ENCODE assay signal across 9 cellular contexts in the genomic region with DNA sequence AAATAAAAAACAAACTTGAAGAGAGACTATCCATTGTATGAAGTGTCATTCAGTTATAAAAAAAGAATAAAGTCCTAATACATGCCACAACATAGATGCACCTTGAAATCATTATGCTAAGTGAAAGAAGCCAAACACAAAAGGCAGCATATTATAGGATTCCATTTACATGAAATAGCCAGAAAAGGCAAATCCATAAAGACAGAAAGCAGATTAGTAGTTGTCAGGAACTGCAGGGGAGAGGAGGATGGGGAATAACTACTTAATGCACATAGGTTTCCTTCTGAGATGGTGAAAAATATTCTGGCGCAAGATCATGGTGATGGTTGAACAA. TPM values are rescaled to one million over a fixed set of nuclear protein-coding genes. Genes with fewer than 3 reads are reported as not detected.
DNase-seq lines count a peak whose midpoint lies in the region; ATAC-seq lines count a peak whose summit lies in the region.
"Had no signal": no experiment of that assay in that cellular context is flagged by ENCODE, and none has a peak within 500 bp of the region (broad histone marks: within the 10 kb centered on the region; RNA-seq: fewer than 3 reads in every experiment).

No MANE protein-coding gene starts in this region.

- no peaks in the 10 kb centered on the region for H3K27me3 ChIP-seq in adipocyte (replicated peaks; ENCODE audit: control insufficient read depth, insufficient read depth, low read length)

- CTCF ChIA-PET in activated CD4-positive, alpha-beta T cell treated with anti-CD3 and anti-CD28 coated beads, Interleukin-2, amount 10 ng/mL, durations not matched to agents 7 days and 5 days (lab: Charles Lee), result no interaction called here

- H3K36me3 ChIP-seq in adipocyte (ENCODE audit: control insufficient read depth, insufficient read depth, low read length, severe bottlenecking), result no peaks in the 10 kb centered on the region

- H3K9me3 ChIP-seq in adipocyte (ENCODE audit: control insufficient read depth, low read length), result no peaks in the 10 kb centered on the region

- peaks cover 29% of the 10 kb centered on the region for H3K4me1 ChIP-seq in adipocyte (ENCODE audit: control insufficient read depth, insufficient read depth, low read length)

- no peaks in the 10 kb centered on the region for H3K9me3 Mint-ChIP-seq in activated CD4-positive, alpha-beta T cell treated with anti-CD3 and anti-CD28 coated beads, Interleukin-2, amount 10 ng/mL, durations not matched to agents 7 days and 5 days
- no peaks in the 10 kb centered on the region for H3K9me3 Mint-ChIP-seq in stimulated activated memory B cell treated with anti-CD40 and anti-IgM and Interleukin-4, amounts not matched to agents 10 μg/mL and 1 μg/mL and 100 μg/mL, for 72 hours

- peak overlapping the region; percentile 61 for H3K4me3 Mint-ChIP-seq in activated CD4-positive, alpha-beta T cell treated with anti-CD3 and anti-CD28 coated beads, Interleukin-2, amount 10 ng/mL, durations not matched to agents 7 days and 5 days
- H3K4me3 Mint-ChIP-seq in stimulated activated memory B cell treated with anti-CD40 and anti-IgM and Interleukin-4, amounts not matched to agents 10 μg/mL and 1 μg/mL and 100 μg/mL, for 72 hours, result peak overlapping the region; percentile 65

- POLR2A ChIA-PET in activated CD4-positive, alpha-beta T cell treated with anti-CD3 and anti-CD28 coated beads, Interleukin-2, amount 10 ng/mL, durations not matched to agents 7 days and 5 days (lab: Charles Lee), result no interaction called here

- H3K27me3 Mint-ChIP-seq in activated CD4-positive, alpha-beta T cell treated with anti-CD3 and anti-CD28 coated beads, Interleukin-2, amount 10 ng/mL, durations not matched to agents 7 days and 5 days, result peaks cover 3% of the 10 kb centered on the region
- peaks cover 13% of the 10 kb centered on the region for H3K27me3 Mint-ChIP-seq in stimulated activated memory B cell treated with anti-CD40 and anti-IgM and Interleukin-4, amounts not matched to agents 10 μg/mL and 1 μg/mL and 100 μg/mL, for 72 hours
- H3K27me3 Mint-ChIP-seq: brain had no signal

- peaks cover 11% of the 10 kb centered on the region for H3K4me1 Mint-ChIP-seq in activated CD4-positive, alpha-beta T cell treated with anti-CD3 and anti-CD28 coated beads, Interleukin-2, amount 10 ng/mL, durations not matched to agents 7 days and 5 days
- peaks cover 7% of the 10 kb centered on the region for H3K4me1 Mint-ChIP-seq in stimulated activated memory B cell treated with anti-CD40 and anti-IgM and Interleukin-4, amounts not matched to agents 10 μg/mL and 1 μg/mL and 100 μg/mL, for 72 hours

- peaks cover 1% of the 10 kb centered on the region for H3K36me3 Mint-ChIP-seq in activated CD4-positive, alpha-beta T cell treated with anti-CD3 and anti-CD28 coated beads, Interleukin-2, amount 10 ng/mL, durations not matched to agents 7 days and 5 days (ENCODE audit: low read depth)
- no peaks in the 10 kb centered on the region for H3K36me3 Mint-ChIP-seq in stimulated activated memory B cell treated with anti-CD40 and anti-IgM and Interleukin-4, amounts not matched to agents 10 μg/mL and 1 μg/mL and 100 μg/mL, for 72 hours
- H3K36me3 Mint-ChIP-seq: brain had no signal

- H3K9ac ChIP-seq in adipocyte (ENCODE audit: low read length), result peak overlapping the region; percentile 37

- no peak for DNase-seq in activated CD4-positive, alpha-beta T cell treated with anti-CD3 and anti-CD28 coated beads, Interleukin-2, amount 10 ng/mL, durations not matched to agents 7 days and 5 days
- DNase-seq in activated CD4-positive, alpha-beta T cell treated with anti-CD3 and anti-CD28 coated beads, Interleukin-2, amount 50 U/mL, for 48 hours, result no peak
- DNase-seq in adipocyte (ENCODE audit: low read depth) (no peak), NCI-H2196 treated with DMSO at 0.1 percent for 48 hours (lab: John Stamatoyannopoulos, UW; ENCODE audit: unreplicated experiment) (no peak), germinal center (ENCODE audit: low spot score) (no peak), mucosa of gallbladder (ENCODE audit: low spot score) (no peak)

- ATAC-seq in HG03095 (IDR thresholded peaks at IDR 0.05; ENCODE audit: unreplicated experiment), result peak; percentile 25
- no peak for ATAC-seq in stimulated activated memory B cell treated with anti-CD40 and anti-IgM and Interleukin-4, amounts not matched to agents 10 μg/mL and 1 μg/mL and 100 μg/mL, for 72 hours

- H3K4me3 ChIP-seq in adipocyte (ENCODE audit: low read length), result peak overlapping the region; percentile 68

- H3K27ac Mint-ChIP-seq in activated CD4-positive, alpha-beta T cell treated with anti-CD3 and anti-CD28 coated beads, Interleukin-2, amount 10 ng/mL, durations not matched to agents 7 days and 5 days, result peak overlapping the region; percentile 89
- peak overlapping the region; percentile 34 for H3K27ac Mint-ChIP-seq in stimulated activated memory B cell treated with anti-CD40 and anti-IgM and Interleukin-4, amounts not matched to agents 10 μg/mL and 1 μg/mL and 100 μg/mL, for 72 hours

RNA-seq across cellular contexts. Expression of a gene that starts 6.6 kb away (rescaled TPM):
- total RNA-seq in activated CD4-positive, alpha-beta T cell treated with anti-CD3 and anti-CD28 coated beads, Interleukin-2, amount 10 ng/mL, durations not matched to agents 7 days and 5 days, result not detected
- total RNA-seq in mucosa of gallbladder, result 8.9 TPM
